ENCODE assay signal across 12 cellular contexts in genomic region chr10:29957887-29958330, GRCh38.
A peak's percentile ranks its signal among the peaks of the same experiment; 100 is the strongest.
DNase-seq lines count a peak whose midpoint lies in the region; ATAC-seq, FAIRE-seq and TF ChIP-seq lines count a peak whose summit lies in the region.
"Had no signal": no experiment of that assay in that cellular context is flagged by ENCODE, and none has a peak within 500 bp of the region (broad histone marks: within the 10 kb centered on the region; RNA-seq: fewer than 3 reads in every experiment).

No MANE protein-coding gene starts in this region.

- TF ChIP-seq EP300 in HepG2 (IDR thresholded peaks at IDR 0.05; ENCODE audit: low read depth in 2 of 2, low read length in 2 of 2) (no peak), HepG2 (CRISPR knock-in tag; IDR thresholded peaks at IDR 0.05; ENCODE audit: borderline replicate concordance) (no peak)

- ATAC-seq in Right ventricle myocardium inferior = peak; percentile 57
- ATAC-seq in HepG2 = no peak; the same call in 2 of the 3 replicates
- peak; percentile 82 for ATAC-seq in aorta (ENCODE audit: low FRiP score)
- ATAC-seq: effector memory CD8-positive, alpha-beta T cell had no signal

- no peak overlapping the region for H2AFZ ChIP-seq in HepG2 (ENCODE audit: low read length)

- H3K4me1 Mint-ChIP-seq in activated naive CD8-positive, alpha-beta T cell treated with anti-CD3 and anti-CD28 coated beads for 36 hours = no peaks in the 10 kb centered on the region
- H3K4me1 Mint-ChIP-seq: memory B cell had no signal

- POLR2A ChIA-PET in HepG2 (lab: Yijun Ruan, JAX) = no interaction called here

- no peak overlapping the region for H3K27ac Mint-ChIP-seq in activated naive CD8-positive, alpha-beta T cell treated with anti-CD3 and anti-CD28 coated beads for 36 hours
- H3K27ac Mint-ChIP-seq: effector memory CD8-positive, alpha-beta T cell; memory B cell had no signal

- TF ChIP-seq RAD21 in HepG2 (CRISPR knock-in tag; IDR thresholded peaks at IDR 0.05) = no peak

- H3K36me3 ChIP-seq in right atrium auricular region (no peaks in the 10 kb centered on the region), brain microvascular endothelial cell (replicated peaks) (no peaks in the 10 kb centered on the region), HepG2 (replicated peaks in 1 of 2; ENCODE audit: control insufficient read depth in 1 of 2, insufficient read depth in 2 of 2, low read length in 2 of 2) (no peaks in the 10 kb centered on the region), aorta (ENCODE audit: control insufficient read depth in 1 of 2, insufficient read depth in 2 of 2, low read length in 1 of 2) (no peaks in the 10 kb centered on the region)
- H3K36me3 ChIP-seq: uterus had no signal

- DNase-seq in Right ventricle myocardium inferior (ENCODE audit: missing footprints) (no peak), right atrium auricular region (ENCODE audit: low spot score) (no peak), brain microvascular endothelial cell (peak; percentile 10), HepG2 (ENCODE audit: low spot score) (no peak), aorta (peak; percentile 92 to 95), GM19240 (ENCODE audit: insufficient read length, low spot score) (no peak)
- no peak for DNase-seq in stimulated activated CD4-positive, alpha-beta T cell treated with anti-CD3 and anti-CD28 coated beads, Interleukin-4, amount 100 ng/mL, for 4 hours
- DNase-seq in activated naive CD8-positive, alpha-beta T cell treated with anti-CD3 and anti-CD28 coated beads for 36 hours = no peak
- DNase-seq: effector memory CD8-positive, alpha-beta T cell; NCI-H187 treated with DMSO at 0.1 percent for 48 hours had no signal

- TF ChIP-seq POLR2A in HepG2 (IDR thresholded peaks at IDR 0.05; ENCODE audit: insufficient read depth in 1 of 2, low read depth in 2 of 2, low read length in 2 of 2) = no peak

- H3K36me3 Mint-ChIP-seq in activated naive CD8-positive, alpha-beta T cell treated with anti-CD3 and anti-CD28 coated beads for 36 hours = no peaks in the 10 kb centered on the region
- H3K36me3 Mint-ChIP-seq: memory B cell had no signal

- no peak overlapping the region for H3K4me2 ChIP-seq in HepG2 (ENCODE audit: low read depth, low read length)

- no peaks in the 10 kb centered on the region for H4K20me1 ChIP-seq in HepG2 (ENCODE audit: insufficient read depth, low read length)

- FAIRE-seq in HepG2 (lab: Jason Lieb, UNC) = no peak

- intact Hi-C loops in Right ventricle myocardium inferior (cut with DNase I) = no loop called here
- intact Hi-C loops in HepG2 (cut with micrococcal nuclease; ENCODE audit: unreplicated experiment) = no loop called here
- intact Hi-C loops in aorta (cut with DNase I) = loop anchor here in 1 of 2 donors (10.0 kb wide), 1 partner anchor 173 kb away; no protein-coding TSS in a partner anchor

- BruUV-seq in HepG2 (replicated peaks; lab: Mats Ljungman, UMichigan) = no TSS peak

- in situ Hi-C loops in brain microvascular endothelial cell (cut with HindIII; ENCODE audit: low pct_ligation_motif_present, low sequenced_read_pairs) (no loop called here), HepG2 (cut with HindIII; ENCODE audit: extremely low pct_ligation_motif_present, low pct_unique_long_range_greater_than_20kb) (no loop called here)

- no peak overlapping the region for H3K4me3 ChIP-seq in right atrium auricular region
- H3K4me3 ChIP-seq in brain microvascular endothelial cell (ENCODE audit: low read depth, low read length) = no peak overlapping the region
- no peak overlapping the region for H3K4me3 ChIP-seq in HepG2 (replicated peaks in 1 of 3; ENCODE audit: insufficient read depth in 1 of 3, low read depth in 2 of 3, low read length in 3 of 3)
- H3K4me3 ChIP-seq in aorta (ENCODE audit: low read length in 2 of 2) = no peak overlapping the region
- H3K4me3 ChIP-seq: uterus had no signal

- H3K79me2 ChIP-seq in HepG2 (ENCODE audit: insufficient read depth, low read length) = no peaks in the 10 kb centered on the region

- H3K9me3 Mint-ChIP-seq in activated naive CD8-positive, alpha-beta T cell treated with anti-CD3 and anti-CD28 coated beads for 36 hours = peaks cover 1% of the 10 kb centered on the region
- H3K9me3 Mint-ChIP-seq: effector memory CD8-positive, alpha-beta T cell; memory B cell had no signal

- no peak overlapping the region for H3K4me3 Mint-ChIP-seq in activated naive CD8-positive, alpha-beta T cell treated with anti-CD3 and anti-CD28 coated beads for 36 hours
- H3K4me3 Mint-ChIP-seq: effector memory CD8-positive, alpha-beta T cell; memory B cell had no signal

- TF ChIP-seq CTCF in right atrium auricular region (IDR thresholded peaks at IDR 0.05) (no peak), brain microvascular endothelial cell (IDR thresholded peaks at IDR 0.05; ENCODE audit: low read depth, low read length, missing control alignments) (no peak), HepG2 (CRISPR knock-in tag; IDR thresholded peaks at IDR 0.05) (no peak)

- H3K9ac ChIP-seq in HepG2 (ENCODE audit: insufficient read depth, low read depth, low read length) = no peak overlapping the region

- H3K9me3 ChIP-seq in right atrium auricular region (no peaks in the 10 kb centered on the region), HepG2 (ENCODE audit: low read length) (no peaks in the 10 kb centered on the region), aorta (ENCODE audit: control insufficient read depth, low read length) (no peaks in the 10 kb centered on the region)
- H3K9me3 ChIP-seq: uterus had no signal

- H3K27ac ChIP-seq in right atrium auricular region (no peak overlapping the region), brain microvascular endothelial cell (no peak overlapping the region), HepG2 (ENCODE audit: extremely low read length, insufficient read depth, low read length) (no peak overlapping the region), aorta (ENCODE audit: low read depth in 1 of 2, low read length in 2 of 2) (peak overlapping the region in 1 of 2 donors; percentile 80)
- H3K27ac ChIP-seq: uterus had no signal

- H3K4me1 ChIP-seq in right atrium auricular region (peaks cover 0 to 5% of the 10 kb centered on the region in 2 donors), HepG2 (ENCODE audit: insufficient read depth, low read length) (no peaks in the 10 kb centered on the region), aorta (ENCODE audit: control insufficient read depth in 1 of 2, insufficient read depth in 2 of 2, low read length in 2 of 2) (peaks cover 1 to 3% of the 10 kb centered on the region in 2 donors)
- H3K4me1 ChIP-seq: uterus had no signal

- CTCF ChIA-PET in HepG2 (lab: Yijun Ruan, JAX; ENCODE audit: low intra/inter-chr PET ratio, low total read pairs) = no interaction called here

- no peaks in the 10 kb centered on the region for H3K27me3 Mint-ChIP-seq in activated naive CD8-positive, alpha-beta T cell treated with anti-CD3 and anti-CD28 coated beads for 36 hours

- H3K27me3 ChIP-seq in right atrium auricular region (no peaks in the 10 kb centered on the region), brain microvascular endothelial cell (replicated peaks) (no peaks in the 10 kb centered on the region), HepG2 (ENCODE audit: control insufficient read depth in 1 of 2, insufficient read depth in 2 of 2, low read length in 2 of 2) (0 out of 5 replicates have a peak, but pooled peaks cover 0 to 3% of the 10 kb centered on the region in 2 experiments), aorta (ENCODE audit: control insufficient read depth in 1 of 2, insufficient read depth in 2 of 2, low read length in 1 of 2) (no peaks in the 10 kb centered on the region)
- H3K27me3 ChIP-seq: uterus had no signal

- WGBS in HepG2 (ENCODE audit: low lambda C conversion rate) = 0% methylated on average over 4 of the region's 4 CpGs
- WGBS in aorta, 2 donors = 4 to 5% methylated on average over 4 of the region's 4 CpGs

TF ChIP-seq in HepG2, 621 proteins besides CTCF, POLR2A, EP300 and RAD21:
- peak; percentile 69 for TF ChIP-seq CEBPB (IDR thresholded peaks at IDR 0.05; ENCODE audit: borderline replicate concordance, low read depth, low read length)
- TF ChIP-seq FOXO1 (CRISPR knock-in tag; IDR thresholded peaks at IDR 0.05) = no peak
TF ChIP-seq in HepG2: peak in this region for 1.

Comparison
In these comparisons a context has a peak if more than half of its experiments do, and no peak if none do; other contexts are left out.
1. DNase-seq: peak in brain microvascular endothelial cell (single experiment) and aorta (2 of 2); none in Right ventricle myocardium inferior (single experiment), right atrium auricular region (single experiment), HepG2 (single experiment), stimulated activated CD4-positive, alpha-beta T cell treated with anti-CD3 and anti-CD28 coated beads, Interleukin-4, amount 100 ng/mL, for 4 hours (0 of 2), activated naive CD8-positive, alpha-beta T cell treated with anti-CD3 and anti-CD28 coated beads for 36 hours (single experiment) and GM19240 (single experiment).